In the genomic region with DNA sequence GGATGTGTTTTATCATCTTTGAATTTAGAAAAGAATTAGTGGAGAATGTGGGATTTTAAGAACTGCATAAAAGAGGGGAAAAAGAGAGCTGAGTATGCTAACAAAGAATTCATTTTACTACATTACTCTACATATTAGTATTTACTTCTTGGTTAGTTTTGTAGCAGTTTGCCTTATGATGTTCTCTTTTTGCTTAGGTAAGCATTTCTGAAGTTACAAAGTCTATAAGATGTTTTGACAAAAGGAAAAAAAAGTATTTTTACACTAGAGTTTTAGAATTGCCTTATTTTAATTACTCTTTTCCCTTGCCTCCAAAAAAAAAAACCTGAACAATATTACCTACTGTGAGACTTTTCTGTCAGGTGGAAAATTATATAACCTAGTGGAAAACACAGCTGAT, we compare ENCODE assay signal across 20 cellular contexts.
A peak's percentile ranks its signal among the peaks of the same experiment; 100 is the strongest.
DNase-seq lines count a peak whose midpoint lies in the region; ATAC-seq, FAIRE-seq and TF ChIP-seq lines count a peak whose summit lies in the region.
"Had no signal": no experiment of that assay in that cellular context is flagged by ENCODE, and none has a peak within 500 bp of the region (broad histone marks: within the 10 kb centered on the region; RNA-seq: fewer than 3 reads in every experiment).

No MANE protein-coding gene starts in this region.

- H3K79me2 ChIP-seq in HepG2 (ENCODE audit: insufficient read depth, low read length) (no peaks in the 10 kb centered on the region), K562 (ENCODE audit: control insufficient read depth, insufficient read depth, low read length) (no peaks in the 10 kb centered on the region)

- DNase-seq in HepG2 (ENCODE audit: low spot score) (no peak), right lobe of liver (no peak), K562 (ENCODE audit: extremely low read depth in 1 of 4, low spot score in 3 of 4) (no peak), D341Med (ENCODE audit: low spot score) (no peak)
- DNase-seq: ACHN; BE2C; C1 segment of cervical spinal cord; CD4-positive, alpha-beta memory T cell; CD4-positive, CD25-positive, alpha-beta regulatory T cell; CD8-positive, alpha-beta memory T cell; COR-L47; DMS79 treated with DMSO at 0.1 percent for 48 hours; GF-D8 had no signal

- H3K27me3 ChIP-seq in HepG2 (ENCODE audit: control insufficient read depth in 1 of 2, insufficient read depth in 2 of 2, low read length in 2 of 2) = no peaks in the 10 kb centered on the region
- no peaks in the 10 kb centered on the region for H3K27me3 ChIP-seq in right lobe of liver
- no peaks in the 10 kb centered on the region for H3K27me3 ChIP-seq in K562 (ENCODE audit: control insufficient read depth in 2 of 2, insufficient read depth in 2 of 2, low read length in 2 of 2)
- H3K27me3 ChIP-seq: BE2C, BLaER1 had no signal

- H2AFZ ChIP-seq in HepG2 (ENCODE audit: low read length) = no peak overlapping the region
- H2AFZ ChIP-seq in K562 (ENCODE audit: low read depth, low read length) = no peak overlapping the region

- intact Hi-C loops in HepG2 (cut with micrococcal nuclease; ENCODE audit: unreplicated experiment) = no loop called here
- intact Hi-C loops in right lobe of liver (cut with DNase I) = no loop called here
- intact Hi-C loops in K562 (cut with micrococcal nuclease) = no loop called here

- no peaks in the 10 kb centered on the region for H3K4me1 ChIP-seq in HepG2 (ENCODE audit: insufficient read depth, low read length)
- no peaks in the 10 kb centered on the region for H3K4me1 ChIP-seq in right lobe of liver
- no peaks in the 10 kb centered on the region for H3K4me1 ChIP-seq in K562 (replicated peaks in 1 of 2; ENCODE audit: control insufficient read depth in 2 of 2, insufficient read depth in 2 of 2, low read length in 2 of 2)
- H3K4me1 ChIP-seq: BE2C, BLaER1 had no signal

- ATAC-seq in HepG2 (no peak), right lobe of liver (no peak), K562 (no peak), HG03378 (IDR thresholded peaks at IDR 0.05; ENCODE audit: unreplicated experiment) (no peak)

- H3K4me2 ChIP-seq in HepG2 (ENCODE audit: low read depth, low read length) (no peak overlapping the region), K562 (ENCODE audit: insufficient read depth, low read length) (no peak overlapping the region)
- H3K4me2 ChIP-seq: BLaER1 had no signal

- H3K36me3 ChIP-seq in HepG2 (replicated peaks in 1 of 2; ENCODE audit: control insufficient read depth in 1 of 2, insufficient read depth in 2 of 2, low read length in 2 of 2) = no peaks in the 10 kb centered on the region
- H3K36me3 ChIP-seq in right lobe of liver = no peaks in the 10 kb centered on the region
- no peaks in the 10 kb centered on the region for H3K36me3 ChIP-seq in K562 (ENCODE audit: control insufficient read depth, insufficient read depth, low read length)
- H3K36me3 ChIP-seq: BE2C, BLaER1 had no signal

- no peak for TF ChIP-seq POLR2A in HepG2 (IDR thresholded peaks at IDR 0.05; ENCODE audit: insufficient read depth in 1 of 2, low read depth in 2 of 2, low read length in 2 of 2)
- TF ChIP-seq POLR2A in right lobe of liver (IDR thresholded peaks at IDR 0.05) = no peak
- TF ChIP-seq POLR2A in K562 (conservative IDR thresholded peaks at IDR 0.05) = no peak

- no peak for TF ChIP-seq EP300 in HepG2 (IDR thresholded peaks at IDR 0.05; ENCODE audit: low read depth in 2 of 2, low read length in 2 of 2)
- TF ChIP-seq EP300 in HepG2 (CRISPR knock-in tag; IDR thresholded peaks at IDR 0.05; ENCODE audit: borderline replicate concordance) = no peak
- TF ChIP-seq EP300 in K562 (IDR thresholded peaks at IDR 0.05; ENCODE audit: low read length) = no peak

- TF ChIP-seq CTCF in HepG2 (CRISPR knock-in tag; IDR thresholded peaks at IDR 0.05) = no peak
- no peak for TF ChIP-seq CTCF in right lobe of liver (IDR thresholded peaks at IDR 0.05)
- no peak for TF ChIP-seq CTCF in K562 (IDR thresholded peaks at IDR 0.05 in 2 of 3, conservative IDR thresholded peaks at IDR 0.05 in 1 of 3; ENCODE audit: insufficient read depth in 2 of 3, low read depth in 1 of 3, low read length in 3 of 3)

- H3K9me3 ChIP-seq in HepG2 (ENCODE audit: low read length) = no peaks in the 10 kb centered on the region
- H3K9me3 ChIP-seq in right lobe of liver = no peaks in the 10 kb centered on the region
- H3K9me3 ChIP-seq in K562 (replicated peaks; ENCODE audit: control insufficient read depth, insufficient read depth, low read depth, low read length) = no peaks in the 10 kb centered on the region
- H3K9me3 ChIP-seq: BE2C, BLaER1 had no signal

- H4K20me1 ChIP-seq in HepG2 (ENCODE audit: insufficient read depth, low read length) = no peaks in the 10 kb centered on the region
- H4K20me1 ChIP-seq in K562 (replicated peaks; ENCODE audit: control insufficient read depth, insufficient read depth, low read length) = no peaks in the 10 kb centered on the region
- H4K20me1 ChIP-seq: BLaER1 had no signal

- no peaks in the 10 kb centered on the region for H3K9me1 ChIP-seq in K562 (ENCODE audit: control insufficient read depth, insufficient read depth, low read length)

- TF ChIP-seq RAD21 in HepG2 (CRISPR knock-in tag; IDR thresholded peaks at IDR 0.05) (no peak), K562 (CRISPR knock-in tag; conservative IDR thresholded peaks at IDR 0.05 in 1 of 2, IDR thresholded peaks at IDR 0.05 in 1 of 2) (no peak)

- POLR2A ChIA-PET in HepG2 (lab: Yijun Ruan, JAX) = no interaction called here
- POLR2A ChIA-PET in K562 (lab: Yijun Ruan, JAX) = no interaction called here

- CTCF ChIA-PET in HepG2 (lab: Yijun Ruan, JAX; ENCODE audit: low intra/inter-chr PET ratio, low total read pairs) (no interaction called here), K562 (lab: Yijun Ruan, JAX; ENCODE audit: low intra/inter-chr PET ratio) (no interaction called here)

- in situ Hi-C loops in HepG2 (cut with HindIII; ENCODE audit: extremely low pct_ligation_motif_present, low pct_unique_long_range_greater_than_20kb) = no loop called here
- in situ Hi-C loops in K562 (cut with MboI) = no loop called here

- H3K9ac ChIP-seq in HepG2 (ENCODE audit: insufficient read depth, low read depth, low read length) (no peak overlapping the region), K562 (ENCODE audit: insufficient read depth in 1 of 2, low read depth in 2 of 2, low read length in 2 of 2) (no peak overlapping the region)
- H3K9ac ChIP-seq: BLaER1 had no signal

- H3K27ac ChIP-seq in HepG2 (ENCODE audit: extremely low read length, insufficient read depth, low read length) (no peak overlapping the region), right lobe of liver (no peak overlapping the region), K562 (ENCODE audit: extremely low read depth, low read depth, low read length) (no peak overlapping the region)
- H3K27ac ChIP-seq: 22Rv1, BLaER1 had no signal

- H3K4me3 ChIP-seq in HepG2 (replicated peaks in 1 of 3; ENCODE audit: insufficient read depth in 1 of 3, low read depth in 2 of 3, low read length in 3 of 3) (no peak overlapping the region), right lobe of liver (no peak overlapping the region), K562 (no peak overlapping the region)
- H3K4me3 ChIP-seq: BLaER1 had no signal

- FAIRE-seq in HepG2 (lab: Jason Lieb, UNC) (no peak), K562 (lab: Jason Lieb, UNC) (no peak)
- FAIRE-seq: D721Med, G401.6, GM12891, GM19239 had no signal

- BruUV-seq in HepG2 (replicated peaks; lab: Mats Ljungman, UMichigan) = no TSS peak
- no TSS peak for BruUV-seq in K562 (replicated peaks; lab: Mats Ljungman, UMichigan)

TF ChIP-seq in HepG2, 621 proteins besides CTCF, POLR2A, EP300 and RAD21 (continues in another document):
- TF ChIP-seq ZNF335 (CRISPR knock-in tag; IDR thresholded peaks at IDR 0.05) = no peak
- TF ChIP-seq, protein P1, sequence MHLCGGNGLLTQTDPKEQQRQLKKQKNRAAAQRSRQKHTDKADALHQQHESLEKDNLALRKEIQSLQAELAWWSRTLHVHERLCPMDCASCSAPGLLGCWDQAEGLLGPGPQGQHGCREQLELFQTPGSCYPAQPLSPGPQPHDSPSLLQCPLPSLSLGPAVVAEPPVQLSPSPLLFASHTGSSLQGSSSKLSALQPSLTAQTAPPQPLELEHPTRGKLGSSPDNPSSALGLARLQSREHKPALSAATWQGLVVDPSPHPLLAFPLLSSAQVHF (CRISPR knock-in tag; IDR thresholded peaks at IDR 0.05) = no peak
- no peak for TF ChIP-seq POLR2AphosphoS2 (IDR thresholded peaks at IDR 0.05; ENCODE audit: low read depth, low read length)
- TF ChIP-seq YEATS4 (CRISPR knock-in tag; IDR thresholded peaks at IDR 0.05; ENCODE audit: borderline replicate concordance) = no peak
- no peak for TF ChIP-seq AHR (CRISPR knock-in tag; IDR thresholded peaks at IDR 0.05)
- TF ChIP-seq MAFK (conservative IDR thresholded peaks at IDR 0.05 in 1 of 2, IDR thresholded peaks at IDR 0.05 in 1 of 2; ENCODE audit: low read length in 2 of 2) = peak; percentile 98 to 99
- no peak for TF ChIP-seq ZSCAN12 (CRISPR knock-in tag; IDR thresholded peaks at IDR 0.05)
- TF ChIP-seq JUN (CRISPR knock-in tag; IDR thresholded peaks at IDR 0.05) = no peak
- TF ChIP-seq MAZ (IDR thresholded peaks at IDR 0.05; ENCODE audit: borderline replicate concordance, low read depth, low read length) = no peak
- TF ChIP-seq MAZ (CRISPR knock-in tag; IDR thresholded peaks at IDR 0.05; ENCODE audit: low read depth) = no peak
- TF ChIP-seq ZNF292 (CRISPR knock-in tag; IDR thresholded peaks at IDR 0.05; ENCODE audit: borderline replicate concordance, low read depth) = no peak

TF ChIP-seq in K562, 482 proteins besides CTCF, POLR2A, EP300 and RAD21 (continues in another document):
- TF ChIP-seq, protein P2, sequence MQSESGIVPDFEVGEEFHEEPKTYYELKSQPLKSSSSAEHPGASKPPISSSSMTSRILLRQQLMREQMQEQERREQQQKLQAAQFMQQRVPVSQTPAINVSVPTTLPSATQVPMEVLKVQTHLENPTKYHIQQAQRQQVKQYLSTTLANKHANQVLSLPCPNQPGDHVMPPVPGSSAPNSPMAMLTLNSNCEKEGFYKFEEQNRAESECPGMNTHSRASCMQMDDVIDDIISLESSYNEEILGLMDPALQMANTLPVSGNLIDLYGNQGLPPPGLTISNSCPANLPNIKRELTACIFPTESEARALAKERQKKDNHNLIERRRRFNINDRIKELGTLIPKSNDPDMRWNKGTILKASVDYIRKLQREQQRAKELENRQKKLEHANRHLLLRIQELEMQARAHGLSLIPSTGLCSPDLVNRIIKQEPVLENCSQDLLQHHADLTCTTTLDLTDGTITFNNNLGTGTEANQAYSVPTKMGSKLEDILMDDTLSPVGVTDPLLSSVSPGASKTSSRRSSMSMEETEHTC (IDR thresholded peaks at IDR 0.05) = no peak
- TF ChIP-seq, protein P3, sequence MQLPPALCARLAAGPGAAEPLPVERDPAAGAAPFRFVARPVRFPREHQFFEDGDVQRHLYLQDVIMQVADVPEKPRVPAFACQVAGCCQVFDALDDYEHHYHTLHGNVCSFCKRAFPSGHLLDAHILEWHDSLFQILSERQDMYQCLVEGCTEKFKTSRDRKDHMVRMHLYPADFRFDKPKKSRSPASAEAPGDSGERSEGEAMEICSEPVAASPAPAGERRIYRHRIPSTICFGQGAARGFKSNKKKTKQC (CRISPR knock-in tag; IDR thresholded peaks at IDR 0.05) = no peak
- TF ChIP-seq SMAD1 (IDR thresholded peaks at IDR 0.05; ENCODE audit: low read depth, low read length, partially characterized antibody) (no peak), TBP (optimal IDR thresholded peaks at IDR 0.05; ENCODE audit: low read depth, low read length) (no peak), ZFX (CRISPR knock-in tag; IDR thresholded peaks at IDR 0.05) (no peak), PURB (CRISPR knock-in tag; IDR thresholded peaks at IDR 0.05; ENCODE audit: low read depth) (no peak)
